Comparison of ENCODE assay signal across 8 cellular contexts in the genomic region with DNA sequence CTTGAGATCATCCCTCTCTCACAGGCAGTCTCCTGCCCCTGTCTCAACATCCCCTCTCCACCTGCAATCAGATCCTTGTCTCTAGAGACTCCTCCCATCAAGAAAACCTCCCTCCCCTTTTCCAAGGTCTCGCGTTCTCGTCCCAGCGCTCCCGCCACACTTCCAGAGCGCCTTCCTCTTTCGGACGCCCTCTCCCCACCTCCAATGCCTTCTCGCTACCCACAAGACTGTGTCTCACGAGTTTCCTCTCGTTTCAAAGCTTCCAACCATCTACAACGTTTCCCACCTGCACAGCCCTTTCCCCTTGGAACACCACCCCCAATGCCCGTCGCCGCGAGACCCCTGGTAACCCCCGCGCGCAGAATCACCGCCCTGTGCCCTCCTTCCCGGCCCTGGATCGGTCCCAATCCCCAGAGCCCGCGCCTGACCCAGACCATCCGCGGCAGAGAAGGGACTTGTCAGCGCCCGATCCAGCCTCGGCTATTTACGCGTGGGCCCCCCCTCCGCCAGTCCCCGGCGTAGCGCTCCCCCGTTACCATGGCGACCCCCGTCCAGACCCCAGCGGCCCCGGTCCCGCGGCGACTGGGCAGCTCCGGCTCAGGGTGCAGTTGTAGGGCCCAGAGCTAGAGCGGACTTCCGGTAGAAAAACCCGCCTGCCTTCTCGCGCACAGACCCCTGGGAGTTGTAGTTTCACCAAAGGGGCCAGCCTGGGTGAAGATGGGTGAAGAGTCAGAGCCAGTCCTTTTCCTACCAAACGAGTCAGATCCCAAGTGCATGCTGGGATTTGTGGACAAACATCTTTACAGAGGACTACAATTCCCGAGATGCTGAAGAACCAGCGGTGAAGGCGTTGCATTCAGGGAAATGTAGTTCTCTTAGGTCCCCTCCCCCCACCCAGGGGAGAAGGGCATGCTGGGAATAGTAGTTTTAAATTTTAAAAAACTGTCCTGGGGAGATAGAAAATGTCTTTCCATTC. TPM values are rescaled to one million over a fixed set of nuclear protein-coding genes. Genes with fewer than 3 reads are reported as not detected.
DNase-seq lines count a peak whose midpoint lies in the region; ATAC-seq and TF ChIP-seq lines count a peak whose summit lies in the region.

AP2S1 (minus strand) TSS at position 619 of the 976 bp plus-strand sequence; CDS start at position 539, 80 bp downstream.

- H4K20me1 ChIP-seq in SK-N-SH (ENCODE audit: insufficient read depth), result peaks cover 13% of the 10 kb centered on the region

- ATAC-seq in HG02571 (IDR thresholded peaks at IDR 0.05; ENCODE audit: unreplicated experiment), result peak; percentile 90

- peak within 1 kb of the TSS; percentile 97 for H3K9ac ChIP-seq in SK-N-SH

- no peaks in the 10 kb centered on the region for H3K9me3 ChIP-seq in SK-N-SH

- POLR2A ChIA-PET in SK-N-SH (lab: Yijun Ruan, JAX), result interaction anchor here (0.5 to 1.0 kb wide), 3 partner anchors 11 to 1237 kb away, joined by 3 to 4 read pairs (median 3); partner anchors contain the start of gene CCDC9

- H3K27me3 ChIP-seq in SK-N-SH (ENCODE audit: insufficient read depth), result no peaks in the 10 kb centered on the region

- H3K36me3 ChIP-seq in SK-N-SH (replicated peaks in 1 of 2; ENCODE audit: control insufficient read depth in 1 of 2, insufficient read depth in 2 of 2, low read length in 1 of 2), result peaks cover 0 to 8% of the 10 kb centered on the region in 2 experiments

- CTCF ChIA-PET in SK-N-SH (lab: Yijun Ruan, JAX), result interaction anchor here (0.7 to 10.2 kb wide), 7 partner anchors 9 to 250 kb away, joined by 3 to 126 read pairs (median 4); partner anchors contain the start of gene CALM3

- WGBS in SK-N-SH (ENCODE audit: low lambda C conversion rate), result 1% methylated on average over 44 of the region's 53 CpGs

- H2AFZ ChIP-seq in SK-N-SH (ENCODE audit: low read depth), result peak within 1 kb of the TSS; percentile 73

- TF ChIP-seq EP300 in SK-N-SH (IDR thresholded peaks at IDR 0.05; ENCODE audit: borderline replicate concordance in 1 of 2, low read depth in 1 of 2, low read length in 1 of 2), result no peak

- peaks cover 44% of the 10 kb centered on the region for H3K79me2 ChIP-seq in SK-N-SH (ENCODE audit: insufficient read depth)

- DNase-seq in GM04504 (ENCODE audit: low read depth) (peak; percentile 99), NCI-H1048 (lab: John Stamatoyannopoulos, UW) (peak; percentile 97), SK-N-SH (peak; percentile 94), germinal center (ENCODE audit: low spot score) (peak; percentile 95), non-pigmented ciliary epithelial cell (ENCODE audit: low read depth) (peak; percentile 97), superior temporal gyrus (ENCODE audit: extremely low spot score) (peak; percentile 100)
- peak; percentile 93 for DNase-seq in activated naive CD4-positive, alpha-beta T cell treated with anti-CD3 and anti-CD28 coated beads, Interleukin-2, amount 50 U/mL, for 16 hours

- no peak for TF ChIP-seq RAD21 in SK-N-SH (IDR thresholded peaks at IDR 0.05; ENCODE audit: low read length)

- peak within 1 kb of the TSS; percentile 86 to 96 for H3K27ac ChIP-seq in SK-N-SH (ENCODE audit: low read depth in 2 of 2, low read length in 1 of 2)

- H3K4me1 ChIP-seq in SK-N-SH (ENCODE audit: control insufficient read depth in 1 of 2, insufficient read depth in 2 of 2, low read depth in 1 of 2, low read length in 1 of 2), result peaks cover 0 to 11% of the 10 kb centered on the region in 2 experiments; a peak in 2 of 4 replicates

- no peaks in the 10 kb centered on the region for H3K9me2 ChIP-seq in SK-N-SH

- no peak for TF ChIP-seq CTCF in SK-N-SH (IDR thresholded peaks at IDR 0.05)

- H3F3A ChIP-seq in SK-N-SH (replicated peaks; ENCODE audit: insufficient read depth), result peaks cover 23% of the 10 kb centered on the region

- peak within 1 kb of the TSS; percentile 92 for H3K4me2 ChIP-seq in SK-N-SH

- H3K4me3 ChIP-seq in SK-N-SH (ENCODE audit: low read depth in 2 of 2, low read length in 1 of 2), result peak within 1 kb of the TSS; percentile 70 to 96

TF ChIP-seq in SK-N-SH, 30 proteins besides CTCF, POLR2A, EP300 and RAD21 (continues in another document):
- TF ChIP-seq FOSL2 (IDR thresholded peaks at IDR 0.05; ENCODE audit: borderline replicate concordance, low read depth) (no peak), USF2 (IDR thresholded peaks at IDR 0.05; ENCODE audit: borderline replicate concordance, low read depth, low read length) (no peak), MXI1 (IDR thresholded peaks at IDR 0.05; ENCODE audit: low read depth, low read length) (peak; percentile 65; the same call in 1 of the 2 replicates), TAF1 (IDR thresholded peaks at IDR 0.05; ENCODE audit: borderline replicate concordance, low read depth, low read length) (peak; percentile 81; the same call in 1 of the 2 replicates), GABPA (IDR thresholded peaks at IDR 0.05; ENCODE audit: low read depth) (peak; percentile 89), SMC3 (IDR thresholded peaks at IDR 0.05; ENCODE audit: low read depth, low read length) (no peak), POLR2AphosphoS5 (IDR thresholded peaks at IDR 0.05; ENCODE audit: low read depth, low read length) (peak; percentile 82), NFIC (IDR thresholded peaks at IDR 0.05; ENCODE audit: borderline replicate concordance) (peak; percentile 18; the same call in 1 of the 2 replicates), SIN3A (IDR thresholded peaks at IDR 0.05; ENCODE audit: borderline replicate concordance, low read depth, low read length) (no peak), RCOR1 (IDR thresholded peaks at IDR 0.05; ENCODE audit: low read length) (0 out of 2 replicates have a peak, but pooled peaks have one; percentile 38), YY1 (IDR thresholded peaks at IDR 0.05; ENCODE audit: low read depth) (no peak), FOXJ3 (CRISPR knock-in tag; IDR thresholded peaks at IDR 0.05) (no peak), ZBTB33 (IDR thresholded peaks at IDR 0.05; ENCODE audit: borderline replicate concordance, low read depth) (peak; percentile 86), GATA2 (CRISPR knock-in tag; IDR thresholded peaks at IDR 0.05) (peak; percentile 6; the same call in 1 of the 2 replicates), TCF12 (IDR thresholded peaks at IDR 0.05) (peak; percentile 49), ELF1 (IDR thresholded peaks at IDR 0.05) (peak; percentile 74; the same call in 1 of the 2 replicates), NRF1 (IDR thresholded peaks at IDR 0.05; ENCODE audit: low read depth, low read length) (peak; percentile 28; the same call in 1 of the 2 replicates)
- TF ChIP-seq, protein P1, sequence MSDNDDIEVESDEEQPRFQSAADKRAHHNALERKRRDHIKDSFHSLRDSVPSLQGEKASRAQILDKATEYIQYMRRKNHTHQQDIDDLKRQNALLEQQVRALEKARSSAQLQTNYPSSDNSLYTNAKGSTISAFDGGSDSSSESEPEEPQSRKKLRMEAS (IDR thresholded peaks at IDR 0.05; ENCODE audit: low read depth), result peak; percentile 40; the same call in 1 of the 2 replicates
- TF ChIP-seq, protein P2, sequence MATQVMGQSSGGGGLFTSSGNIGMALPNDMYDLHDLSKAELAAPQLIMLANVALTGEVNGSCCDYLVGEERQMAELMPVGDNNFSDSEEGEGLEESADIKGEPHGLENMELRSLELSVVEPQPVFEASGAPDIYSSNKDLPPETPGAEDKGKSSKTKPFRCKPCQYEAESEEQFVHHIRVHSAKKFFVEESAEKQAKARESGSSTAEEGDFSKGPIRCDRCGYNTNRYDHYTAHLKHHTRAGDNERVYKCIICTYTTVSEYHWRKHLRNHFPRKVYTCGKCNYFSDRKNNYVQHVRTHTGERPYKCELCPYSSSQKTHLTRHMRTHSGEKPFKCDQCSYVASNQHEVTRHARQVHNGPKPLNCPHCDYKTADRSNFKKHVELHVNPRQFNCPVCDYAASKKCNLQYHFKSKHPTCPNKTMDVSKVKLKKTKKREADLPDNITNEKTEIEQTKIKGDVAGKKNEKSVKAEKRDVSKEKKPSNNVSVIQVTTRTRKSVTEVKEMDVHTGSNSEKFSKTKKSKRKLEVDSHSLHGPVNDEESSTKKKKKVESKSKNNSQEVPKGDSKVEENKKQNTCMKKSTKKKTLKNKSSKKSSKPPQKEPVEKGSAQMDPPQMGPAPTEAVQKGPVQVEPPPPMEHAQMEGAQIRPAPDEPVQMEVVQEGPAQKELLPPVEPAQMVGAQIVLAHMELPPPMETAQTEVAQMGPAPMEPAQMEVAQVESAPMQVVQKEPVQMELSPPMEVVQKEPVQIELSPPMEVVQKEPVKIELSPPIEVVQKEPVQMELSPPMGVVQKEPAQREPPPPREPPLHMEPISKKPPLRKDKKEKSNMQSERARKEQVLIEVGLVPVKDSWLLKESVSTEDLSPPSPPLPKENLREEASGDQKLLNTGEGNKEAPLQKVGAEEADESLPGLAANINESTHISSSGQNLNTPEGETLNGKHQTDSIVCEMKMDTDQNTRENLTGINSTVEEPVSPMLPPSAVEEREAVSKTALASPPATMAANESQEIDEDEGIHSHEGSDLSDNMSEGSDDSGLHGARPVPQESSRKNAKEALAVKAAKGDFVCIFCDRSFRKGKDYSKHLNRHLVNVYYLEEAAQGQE (IDR thresholded peaks at IDR 0.05; ENCODE audit: low read depth, low read length), result 0 out of 2 replicates have a peak, but pooled peaks have one; percentile 9

RNA-seq across cellular contexts. Expression of gene AP2S1, which starts in this region (rescaled TPM):
- 380 and 565 TPM in 2 replicates for polyA plus RNA-seq in SK-N-SH (2012; rRNA removed)
- polyA plus RNA-seq in SK-N-SH (2012; cell fraction: cytosol; rRNA removed), result 343 and 389 TPM in 2 replicates
- 163 and 226 TPM in 2 replicates for polyA plus RNA-seq in SK-N-SH (2012; cell fraction: nucleus; rRNA removed)

Comparison
In these comparisons a context has a peak if more than half of its experiments do, and no peak if none do; other contexts are left out.
1. Peak in every context shown above with its lines: DNase-seq, ATAC-seq, H3K4me3 ChIP-seq and H3K27ac ChIP-seq.